Comparison of ENCODE assay signal across 13 cellular contexts in genomic region chr4:14221176-14221575, GRCh38.
"Had no signal": no experiment of that assay in that cellular context is flagged by ENCODE, and none has a peak within 500 bp of the region (broad histone marks: within the 10 kb centered on the region; RNA-seq: fewer than 3 reads in every experiment).

No MANE protein-coding gene starts in this region.

- H3K27ac ChIP-seq: right atrium auricular region had no signal

- H3K27me3 ChIP-seq: dorsolateral prefrontal cortex, right atrium auricular region had no signal

- H3K9me3 ChIP-seq: right atrium auricular region had no signal

- H3K36me3 ChIP-seq: right atrium auricular region had no signal

- H3K4me3 ChIP-seq: dorsolateral prefrontal cortex, right atrium auricular region, smooth muscle cell had no signal

- ATAC-seq: naive thymus-derived CD8-positive, alpha-beta T cell had no signal

- DNase-seq: cortex of kidney; dorsolateral prefrontal cortex; effector memory CD4-positive, alpha-beta T cell; erythroblast; glutamatergic neuron; immature natural killer cell; naive thymus-derived CD8-positive, alpha-beta T cell; posterior cingulate gyrus; stimulated activated CD4-positive, alpha-beta T cell treated with anti-CD3 and anti-CD28 coated beads, Interleukin-2, amount 100 ng/mL, for 48 hours; stimulated activated naive CD4-positive, alpha-beta T cell treated with Interleukin-2 at 50 U/mL for 16 hours; trophoblast cell had no signal
